1 cellular context compared by ENCODE assay signal in genomic region chr22:46934746-46935491, GRCh38.
A peak's percentile ranks its signal among the peaks of the same experiment; 100 is the strongest.
TF ChIP-seq lines count a peak whose summit lies in the region.

No MANE protein-coding gene starts in this region.

TF ChIP-seq in GM12878, 131 proteins besides CTCF, POLR2A, EP300 and RAD21 (continued from another document and continues in another):
- peak; percentile 66 for TF ChIP-seq CREB1 (IDR thresholded peaks at IDR 0.05; ENCODE audit: low read depth)
- TF ChIP-seq CEBPB (IDR thresholded peaks at IDR 0.05; ENCODE audit: borderline replicate concordance in 1 of 2, low read depth in 2 of 2, low read length in 2 of 2) = no peak
- no peak for TF ChIP-seq FOXK2 (IDR thresholded peaks at IDR 0.05)
- no peak for TF ChIP-seq GATAD2B (conservative IDR thresholded peaks at IDR 0.05; ENCODE audit: low read depth)
- no peak for TF ChIP-seq MXI1 (IDR thresholded peaks at IDR 0.05; ENCODE audit: low read depth, low read length)
- TF ChIP-seq LARP7 (IDR thresholded peaks at IDR 0.05) = no peak
- no peak for TF ChIP-seq HCFC1 (IDR thresholded peaks at IDR 0.05; ENCODE audit: low read length)
- no peak for TF ChIP-seq CBX5 (IDR thresholded peaks at IDR 0.05; ENCODE audit: low read depth)
- TF ChIP-seq ZNF592 (IDR thresholded peaks at IDR 0.05) = no peak
- TF ChIP-seq, protein P1, sequence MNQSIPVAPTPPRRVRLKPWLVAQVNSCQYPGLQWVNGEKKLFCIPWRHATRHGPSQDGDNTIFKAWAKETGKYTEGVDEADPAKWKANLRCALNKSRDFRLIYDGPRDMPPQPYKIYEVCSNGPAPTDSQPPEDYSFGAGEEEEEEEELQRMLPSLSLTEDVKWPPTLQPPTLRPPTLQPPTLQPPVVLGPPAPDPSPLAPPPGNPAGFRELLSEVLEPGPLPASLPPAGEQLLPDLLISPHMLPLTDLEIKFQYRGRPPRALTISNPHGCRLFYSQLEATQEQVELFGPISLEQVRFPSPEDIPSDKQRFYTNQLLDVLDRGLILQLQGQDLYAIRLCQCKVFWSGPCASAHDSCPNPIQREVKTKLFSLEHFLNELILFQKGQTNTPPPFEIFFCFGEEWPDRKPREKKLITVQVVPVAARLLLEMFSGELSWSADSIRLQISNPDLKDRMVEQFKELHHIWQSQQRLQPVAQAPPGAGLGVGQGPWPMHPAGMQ (IDR thresholded peaks at IDR 0.05; ENCODE audit: borderline replicate concordance) = no peak
- peak; percentile 73 for TF ChIP-seq RUNX3 (IDR thresholded peaks at IDR 0.05; ENCODE audit: low read length)
- no peak for TF ChIP-seq FOS (IDR thresholded peaks at IDR 0.05; ENCODE audit: borderline replicate concordance, extremely low read depth, insufficient read length)
- TF ChIP-seq PBX3 (IDR thresholded peaks at IDR 0.05; ENCODE audit: insufficient replicate concordance, low read depth, low read length) = no peak
- TF ChIP-seq TCF12 (IDR thresholded peaks at IDR 0.05; ENCODE audit: low read depth, low read length) = peak; percentile 54; the same call in 1 of the 2 replicates
- no peak for TF ChIP-seq ZNF207 (IDR thresholded peaks at IDR 0.05; ENCODE audit: borderline replicate concordance)
- no peak for TF ChIP-seq SREBF2 (IDR thresholded peaks at IDR 0.05; ENCODE audit: low read length)
- no peak for TF ChIP-seq PML (IDR thresholded peaks at IDR 0.05; ENCODE audit: low read length)
- no peak for TF ChIP-seq BMI1 (IDR thresholded peaks at IDR 0.05; ENCODE audit: borderline replicate concordance)
- no peak for TF ChIP-seq ATF7 (IDR thresholded peaks at IDR 0.05; ENCODE audit: low read depth)
- TF ChIP-seq NFIC (IDR thresholded peaks at IDR 0.05; ENCODE audit: low read depth, low read length) = no peak; the same call in 1 of the 2 replicates
- TF ChIP-seq JUNB (IDR thresholded peaks at IDR 0.05) = peak; percentile 79
- TF ChIP-seq POU2F2 (IDR thresholded peaks at IDR 0.05; ENCODE audit: borderline replicate concordance, low read depth, low read length) = no peak
- TF ChIP-seq KLF5 (IDR thresholded peaks at IDR 0.05; ENCODE audit: partially characterized antibody) = no peak
- no peak for TF ChIP-seq E4F1 (IDR thresholded peaks at IDR 0.05; ENCODE audit: borderline replicate concordance, partially characterized antibody)
- TF ChIP-seq ZNF384 (IDR thresholded peaks at IDR 0.05; ENCODE audit: borderline replicate concordance, low read depth, low read length) = no peak
- TF ChIP-seq MYC (IDR thresholded peaks at IDR 0.05; ENCODE audit: insufficient read depth, insufficient read length, insufficient replicate concordance, low read length, severe bottlenecking) = no peak
- peak; percentile 42; the same call in 1 of the 2 replicates for TF ChIP-seq CREM (IDR thresholded peaks at IDR 0.05; ENCODE audit: low read depth)
- peak; percentile 50; the same call in 1 of the 2 replicates for TF ChIP-seq IRF4 (IDR thresholded peaks at IDR 0.05; ENCODE audit: low read depth, low read length)
- no peak for TF ChIP-seq HDAC6 (IDR thresholded peaks at IDR 0.05; ENCODE audit: unreplicated experiment)
- TF ChIP-seq BRCA1 (IDR thresholded peaks at IDR 0.05; ENCODE audit: low read depth, low read length) = no peak
- TF ChIP-seq ZNF24 (IDR thresholded peaks at IDR 0.05) = no peak
- TF ChIP-seq HSF1 (IDR thresholded peaks at IDR 0.05; ENCODE audit: low read depth, low read length) = no peak
- TF ChIP-seq E2F4 (IDR thresholded peaks at IDR 0.05; ENCODE audit: low read depth, low read length) = no peak
- TF ChIP-seq KAT2A (conservative IDR thresholded peaks at IDR 0.05; ENCODE audit: control insufficient read depth, low read depth, low read length) = no peak
- 0 out of 2 replicates have a peak, but pooled peaks have one; percentile 57 for TF ChIP-seq TCF3 (IDR thresholded peaks at IDR 0.05; ENCODE audit: borderline replicate concordance, insufficient read depth, low read depth, low read length)
- no peak for TF ChIP-seq ATF3 (IDR thresholded peaks at IDR 0.05; ENCODE audit: borderline replicate concordance, extremely low read depth, low read depth, low read length)
- no peak for TF ChIP-seq YY1 (IDR thresholded peaks at IDR 0.05; ENCODE audit: low read depth, low read length)
- no peak for TF ChIP-seq SIN3A (IDR thresholded peaks at IDR 0.05; ENCODE audit: low read depth, low read length)
- no peak for TF ChIP-seq SMARCA5 (IDR thresholded peaks at IDR 0.05)
- TF ChIP-seq, protein P2, sequence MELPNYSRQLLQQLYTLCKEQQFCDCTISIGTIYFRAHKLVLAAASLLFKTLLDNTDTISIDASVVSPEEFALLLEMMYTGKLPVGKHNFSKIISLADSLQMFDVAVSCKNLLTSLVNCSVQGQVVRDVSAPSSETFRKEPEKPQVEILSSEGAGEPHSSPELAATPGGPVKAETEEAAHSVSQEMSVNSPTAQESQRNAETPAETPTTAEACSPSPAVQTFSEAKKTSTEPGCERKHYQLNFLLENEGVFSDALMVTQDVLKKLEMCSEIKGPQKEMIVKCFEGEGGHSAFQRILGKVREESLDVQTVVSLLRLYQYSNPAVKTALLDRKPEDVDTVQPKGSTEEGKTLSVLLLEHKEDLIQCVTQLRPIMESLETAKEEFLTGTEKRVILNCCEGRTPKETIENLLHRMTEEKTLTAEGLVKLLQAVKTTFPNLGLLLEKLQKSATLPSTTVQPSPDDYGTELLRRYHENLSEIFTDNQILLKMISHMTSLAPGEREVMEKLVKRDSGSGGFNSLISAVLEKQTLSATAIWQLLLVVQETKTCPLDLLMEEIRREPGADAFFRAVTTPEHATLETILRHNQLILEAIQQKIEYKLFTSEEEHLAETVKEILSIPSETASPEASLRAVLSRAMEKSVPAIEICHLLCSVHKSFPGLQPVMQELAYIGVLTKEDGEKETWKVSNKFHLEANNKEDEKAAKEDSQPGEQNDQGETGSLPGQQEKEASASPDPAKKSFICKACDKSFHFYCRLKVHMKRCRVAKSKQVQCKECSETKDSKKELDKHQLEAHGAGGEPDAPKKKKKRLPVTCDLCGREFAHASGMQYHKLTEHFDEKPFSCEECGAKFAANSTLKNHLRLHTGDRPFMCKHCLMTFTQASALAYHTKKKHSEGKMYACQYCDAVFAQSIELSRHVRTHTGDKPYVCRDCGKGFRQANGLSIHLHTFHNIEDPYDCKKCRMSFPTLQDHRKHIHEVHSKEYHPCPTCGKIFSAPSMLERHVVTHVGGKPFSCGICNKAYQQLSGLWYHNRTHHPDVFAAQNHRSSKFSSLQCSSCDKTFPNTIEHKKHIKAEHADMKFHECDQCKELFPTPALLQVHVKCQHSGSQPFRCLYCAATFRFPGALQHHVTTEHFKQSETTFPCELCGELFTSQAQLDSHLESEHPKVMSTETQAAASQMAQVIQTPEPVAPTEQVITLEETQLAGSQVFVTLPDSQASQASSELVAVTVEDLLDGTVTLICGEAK (IDR thresholded peaks at IDR 0.05; ENCODE audit: borderline replicate concordance) = no peak
- TF ChIP-seq CBFB (IDR thresholded peaks at IDR 0.05; ENCODE audit: low read depth) = no peak
- no peak for TF ChIP-seq SP1 (IDR thresholded peaks at IDR 0.05; ENCODE audit: low read depth, low read length)
- TF ChIP-seq RCOR1 (conservative IDR thresholded peaks at IDR 0.05; ENCODE audit: low read depth, low read length) = no peak
- TF ChIP-seq NRF1 (conservative IDR thresholded peaks at IDR 0.05; ENCODE audit: low read depth, low read length) = no peak
- TF ChIP-seq MTA3 (IDR thresholded peaks at IDR 0.05; ENCODE audit: borderline replicate concordance, low read length) = no peak
- no peak for TF ChIP-seq BACH1 (IDR thresholded peaks at IDR 0.05; ENCODE audit: borderline replicate concordance)
